Comparison of ENCODE assay signal across 24 cellular contexts in genomic region chr6:154767419-154767818, GRCh38. TPM values are rescaled to one million over a fixed set of nuclear protein-coding genes. Genes with fewer than 3 reads are reported as not detected.
DNase-seq lines count a peak whose midpoint lies in the region; ATAC-seq and TF ChIP-seq lines count a peak whose summit lies in the region.
"Had no signal": no experiment of that assay in that cellular context is flagged by ENCODE, and none has a peak within 500 bp of the region (broad histone marks: within the 10 kb centered on the region; RNA-seq: fewer than 3 reads in every experiment).

No MANE protein-coding gene starts in this region.

- no peak for TF ChIP-seq POLR2A in gastrocnemius medialis (IDR thresholded peaks at IDR 0.05)

- DNase-seq in activated naive CD4-positive, alpha-beta T cell (lab: John Stamatoyannopoulos, UW), result no peak
- no peak for DNase-seq in T-helper 17 cell
- DNase-seq in memory B cell (ENCODE audit: low spot score in 2 of 2), result no peak
- DNase-seq in gastrocnemius medialis, result no peak
- no peak for DNase-seq in mesothelial cell of epicardium (ENCODE audit: low spot score in 2 of 2, unreplicated experiment in 2 of 2)
- DNase-seq in DMS 273 (lab: John Stamatoyannopoulos, UW; ENCODE audit: unreplicated experiment), result no peak
- no peak for DNase-seq in hepatic stellate cell (ENCODE audit: low spot score)
- DNase-seq: activated CD4-positive, alpha-beta T cell treated with anti-CD3 and anti-CD28 coated beads, Interleukin-2, amount 50 U/mL, for 48 hours; activated gamma-delta T cell treated with Interleukin-2 at 50 U/mL for 16 hours; Caco-2; colonic mucosa; effector memory CD4-positive, alpha-beta T cell; hippocampal formation; immature natural killer cell; midbrain; NCI-H1694; NCI-H526 treated with DMSO at 0.1 percent for 48 hours; stimulated activated CD8-positive, alpha-beta memory T cell treated with anti-CD3 and anti-CD28 coated beads, Interleukin-4, amount 100 ng/mL, for 48 hours had no signal

- peak overlapping the region in 3 of 4 donors; percentile 18 to 70 (median 23) for H3K27ac ChIP-seq in gastrocnemius medialis
- H3K27ac ChIP-seq: A549, colonic mucosa, KMS-11 had no signal

- TF ChIP-seq CTCF in gastrocnemius medialis (IDR thresholded peaks at IDR 0.05 in 4 of 5, conservative IDR thresholded peaks at IDR 0.05 in 1 of 5), result no peak
- TF ChIP-seq CTCF in mesothelial cell of epicardium (IDR thresholded peaks at IDR 0.05; ENCODE audit: unreplicated experiment), result no peak

- peaks cover 95% of the 10 kb centered on the region for H3K4me1 Mint-ChIP-seq in activated naive CD4-positive, alpha-beta T cell treated with anti-CD3 and anti-CD28 coated beads, Interleukin-2, amount 50 U/mL, for 24 hours
- H3K4me1 Mint-ChIP-seq in T-helper 17 cell, result peaks cover 56% of the 10 kb centered on the region
- H3K4me1 Mint-ChIP-seq in memory B cell, result peaks cover 55% of the 10 kb centered on the region
- H3K4me1 Mint-ChIP-seq in mesothelial cell of epicardium, result peaks cover 43% of the 10 kb centered on the region

- no peak overlapping the region for H3K27ac Mint-ChIP-seq in activated naive CD4-positive, alpha-beta T cell treated with anti-CD3 and anti-CD28 coated beads, Interleukin-2, amount 50 U/mL, for 24 hours
- H3K27ac Mint-ChIP-seq in T-helper 17 cell (peak overlapping the region; percentile 41), memory B cell (peak overlapping the region; percentile 60), mesothelial cell of epicardium (no peak overlapping the region)
- H3K27ac Mint-ChIP-seq: B cell had no signal

- H3K4me3 ChIP-seq in gastrocnemius medialis, result no peak overlapping the region
- H3K4me3 ChIP-seq: A549, colonic mucosa had no signal

- H3K27me3 Mint-ChIP-seq in activated naive CD4-positive, alpha-beta T cell treated with anti-CD3 and anti-CD28 coated beads, Interleukin-2, amount 50 U/mL, for 24 hours, result no peaks in the 10 kb centered on the region
- H3K27me3 Mint-ChIP-seq in T-helper 17 cell (no peaks in the 10 kb centered on the region), memory B cell (no peaks in the 10 kb centered on the region), mesothelial cell of epicardium (ENCODE audit: low read depth) (no peaks in the 10 kb centered on the region)
- H3K27me3 Mint-ChIP-seq: B cell had no signal

- ATAC-seq in T-helper 17 cell (no peak), memory B cell (ENCODE audit: low read depth) (no peak), gastrocnemius medialis (no peak)
- ATAC-seq: A549, esophagus mucosa had no signal

- peaks cover 64 to 78% of the 10 kb centered on the region in 2 donors for H3K4me1 ChIP-seq in gastrocnemius medialis
- H3K4me1 ChIP-seq: Caco-2, colonic mucosa had no signal

- no peaks in the 10 kb centered on the region for H3K36me3 ChIP-seq in gastrocnemius medialis
- H3K36me3 ChIP-seq: colonic mucosa had no signal

- H3K4me3 Mint-ChIP-seq in activated naive CD4-positive, alpha-beta T cell treated with anti-CD3 and anti-CD28 coated beads, Interleukin-2, amount 50 U/mL, for 24 hours, result peak overlapping the region; percentile 47
- H3K4me3 Mint-ChIP-seq in T-helper 17 cell (no peak overlapping the region), memory B cell (no peak overlapping the region), mesothelial cell of epicardium (no peak overlapping the region)
- H3K4me3 Mint-ChIP-seq: B cell, neural crest cell had no signal

- no peaks in the 10 kb centered on the region for H3K9me3 ChIP-seq in T-helper 17 cell (ENCODE audit: control insufficient read depth, low read length, poor library complexity, severe bottlenecking)
- no peaks in the 10 kb centered on the region for H3K9me3 ChIP-seq in gastrocnemius medialis
- H3K9me3 ChIP-seq: A549, Caco-2, colonic mucosa had no signal

- H3K27me3 ChIP-seq in gastrocnemius medialis, result no peaks in the 10 kb centered on the region
- H3K27me3 ChIP-seq: colonic mucosa had no signal

- H3K9me3 Mint-ChIP-seq in activated naive CD4-positive, alpha-beta T cell treated with anti-CD3 and anti-CD28 coated beads, Interleukin-2, amount 50 U/mL, for 24 hours, result no peaks in the 10 kb centered on the region
- H3K9me3 Mint-ChIP-seq in memory B cell (no peaks in the 10 kb centered on the region), mesothelial cell of epicardium (no peaks in the 10 kb centered on the region)
- H3K9me3 Mint-ChIP-seq: immature natural killer cell had no signal

- in situ Hi-C loops in gastrocnemius medialis (cut with MboI; ENCODE audit: low sequenced_read_pairs in 4 of 4), result no loop called here

- peaks cover 16% of the 10 kb centered on the region for H3K36me3 Mint-ChIP-seq in activated naive CD4-positive, alpha-beta T cell treated with anti-CD3 and anti-CD28 coated beads, Interleukin-2, amount 50 U/mL, for 24 hours
- H3K36me3 Mint-ChIP-seq in T-helper 17 cell (ENCODE audit: low read depth) (no peaks in the 10 kb centered on the region), memory B cell (peaks cover 9% of the 10 kb centered on the region), mesothelial cell of epicardium (no peaks in the 10 kb centered on the region)
- H3K36me3 Mint-ChIP-seq: immature natural killer cell had no signal

- intact Hi-C loops in gastrocnemius medialis (cut with DNase I; ENCODE audit: low total_unique reads), result loop anchor here (5.0 kb wide), 1 partner anchor 35 kb away; the partner anchor contains the start of gene SCAF8

RNA-seq across cellular contexts. Expression of gene SCAF8, which starts 34.2 kb away (rescaled TPM):
- total RNA-seq in T-helper 17 cell (10 to 100 TPM; 55.0 to 62.1 TPM), gastrocnemius medialis (10 to 100 TPM; 33.8 to 49.3 (median 41.7) TPM), mesothelial cell of epicardium (75.8 to 79.9 TPM (median 76.7 TPM) in 3 replicates)

Comparison
In these comparisons a context has a peak if more than half of its experiments do, and no peak if none do; other contexts are left out.
1. H3K27ac Mint-ChIP-seq: peak in T-helper 17 cell (single experiment) and memory B cell (single experiment); none in activated naive CD4-positive, alpha-beta T cell treated with anti-CD3 and anti-CD28 coated beads, Interleukin-2, amount 50 U/mL, for 24 hours (single experiment) and mesothelial cell of epicardium (single experiment).